In genomic region chr18:7681261-7681660, GRCh38 we compare ENCODE assay signal across 20 cellular contexts.
DNase-seq lines count a peak whose midpoint lies in the region; TF ChIP-seq lines count a peak whose summit lies in the region.
"Had no signal": no experiment of that assay in that cellular context is flagged by ENCODE, and none has a peak within 500 bp of the region (broad histone marks: within the 10 kb centered on the region; RNA-seq: fewer than 3 reads in every experiment).

No MANE protein-coding gene starts in this region.

- H3K27me3 Mint-ChIP-seq in nephron progenitor cell (ENCODE audit: low read depth, poor library complexity), result no peaks in the 10 kb centered on the region
- H3K27me3 Mint-ChIP-seq in activated T-cell treated with anti-CD3 and anti-CD28 coated beads, Interleukin-2, amount 50 U/mL, for 24 hours, result no peaks in the 10 kb centered on the region
- H3K27me3 Mint-ChIP-seq: CD4-positive, alpha-beta memory T cell had no signal

- H3K27me3 ChIP-seq in left ventricle myocardium inferior (ENCODE audit: low read depth) (no peaks in the 10 kb centered on the region), kidney epithelial cell (ENCODE audit: control insufficient read depth, insufficient read depth, low read length) (no peaks in the 10 kb centered on the region)
- H3K27me3 ChIP-seq: BE2C had no signal

- H3K4me3 ChIP-seq in left ventricle myocardium inferior (no peak overlapping the region), kidney epithelial cell (ENCODE audit: low read depth, low read length) (no peak overlapping the region)
- H3K4me3 ChIP-seq: A549, HAP-1 had no signal

- H3K27ac ChIP-seq in left ventricle myocardium inferior (replicated peaks), result peak overlapping the region; percentile 37
- H3K27ac ChIP-seq: 22Rv1, A549 had no signal

- H3K36me3 Mint-ChIP-seq in nephron progenitor cell (ENCODE audit: low read depth), result no peaks in the 10 kb centered on the region
- H3K36me3 Mint-ChIP-seq in activated T-cell treated with anti-CD3 and anti-CD28 coated beads, Interleukin-2, amount 50 U/mL, for 24 hours (ENCODE audit: low read depth), result no peaks in the 10 kb centered on the region
- H3K36me3 Mint-ChIP-seq: CD4-positive, alpha-beta memory T cell had no signal

- no peaks in the 10 kb centered on the region for H3K36me3 ChIP-seq in left ventricle myocardium inferior
- no peaks in the 10 kb centered on the region for H3K36me3 ChIP-seq in kidney epithelial cell (ENCODE audit: control insufficient read depth, insufficient read depth, low read length)
- H3K36me3 ChIP-seq: BE2C, HAP-1 had no signal

- DNase-seq in left ventricle myocardium inferior (no peak), cardiac septum (ENCODE audit: low spot score) (no peak), kidney epithelial cell (ENCODE audit: low read depth) (peak; percentile 7), nephron progenitor cell (no peak), activated T-cell treated with anti-CD3 and anti-CD28 coated beads for 4 hours (no peak), MV-4-11 (lab: John Stamatoyannopoulos, UW) (no peak)
- DNase-seq in activated T-cell treated with anti-CD3 and anti-CD28 coated beads, Interleukin-2, amount 50 U/mL, for 24 hours, result no peak
- DNase-seq: ACHN; AML-193; BE2C; C1 segment of cervical spinal cord; Calu3; CD4-positive, alpha-beta memory T cell; COR-L47; DMS153; DND-41; GOT3 had no signal

- peaks cover 65% of the 10 kb centered on the region for H3K4me1 Mint-ChIP-seq in nephron progenitor cell
- no peaks in the 10 kb centered on the region for H3K4me1 Mint-ChIP-seq in activated T-cell treated with anti-CD3 and anti-CD28 coated beads, Interleukin-2, amount 50 U/mL, for 24 hours (ENCODE audit: low read depth)
- H3K4me1 Mint-ChIP-seq: CD4-positive, alpha-beta memory T cell had no signal

- peaks cover 98% of the 10 kb centered on the region for H3K4me1 ChIP-seq in left ventricle myocardium inferior
- H3K4me1 ChIP-seq: BE2C, HAP-1 had no signal

- no peak for TF ChIP-seq CTCF in left ventricle myocardium inferior (IDR thresholded peaks at IDR 0.05; ENCODE audit: borderline replicate concordance)
- no peak for TF ChIP-seq CTCF in kidney epithelial cell (IDR thresholded peaks at IDR 0.05; ENCODE audit: insufficient read depth, low read length, poor library complexity, severe bottlenecking)
- no peak for TF ChIP-seq CTCF in nephron progenitor cell (IDR thresholded peaks at IDR 0.05)

- no peaks in the 10 kb centered on the region for H3K9me3 ChIP-seq in left ventricle myocardium inferior (replicated peaks)
- H3K9me3 ChIP-seq: A549, BE2C had no signal

- intact Hi-C loops in left ventricle myocardium inferior (cut with micrococcal nuclease), result no loop called here
- intact Hi-C loops in cardiac septum (cut with DNase I), result no loop called here

- H3K4me3 Mint-ChIP-seq in nephron progenitor cell, result peak overlapping the region; percentile 16
- H3K4me3 Mint-ChIP-seq in activated T-cell treated with anti-CD3 and anti-CD28 coated beads, Interleukin-2, amount 50 U/mL, for 24 hours, result no peak overlapping the region
- H3K4me3 Mint-ChIP-seq: CD4-positive, alpha-beta memory T cell had no signal

- H3K9me3 Mint-ChIP-seq in nephron progenitor cell, result no peaks in the 10 kb centered on the region
- H3K9me3 Mint-ChIP-seq in activated T-cell treated with anti-CD3 and anti-CD28 coated beads, Interleukin-2, amount 50 U/mL, for 24 hours, result no peaks in the 10 kb centered on the region

- peak overlapping the region; percentile 9 for H3K27ac Mint-ChIP-seq in nephron progenitor cell
- no peak overlapping the region for H3K27ac Mint-ChIP-seq in activated T-cell treated with anti-CD3 and anti-CD28 coated beads, Interleukin-2, amount 50 U/mL, for 24 hours
- H3K27ac Mint-ChIP-seq: CD4-positive, alpha-beta memory T cell had no signal
